Comparison of ENCODE assay signal across 9 cellular contexts in the genomic region with DNA sequence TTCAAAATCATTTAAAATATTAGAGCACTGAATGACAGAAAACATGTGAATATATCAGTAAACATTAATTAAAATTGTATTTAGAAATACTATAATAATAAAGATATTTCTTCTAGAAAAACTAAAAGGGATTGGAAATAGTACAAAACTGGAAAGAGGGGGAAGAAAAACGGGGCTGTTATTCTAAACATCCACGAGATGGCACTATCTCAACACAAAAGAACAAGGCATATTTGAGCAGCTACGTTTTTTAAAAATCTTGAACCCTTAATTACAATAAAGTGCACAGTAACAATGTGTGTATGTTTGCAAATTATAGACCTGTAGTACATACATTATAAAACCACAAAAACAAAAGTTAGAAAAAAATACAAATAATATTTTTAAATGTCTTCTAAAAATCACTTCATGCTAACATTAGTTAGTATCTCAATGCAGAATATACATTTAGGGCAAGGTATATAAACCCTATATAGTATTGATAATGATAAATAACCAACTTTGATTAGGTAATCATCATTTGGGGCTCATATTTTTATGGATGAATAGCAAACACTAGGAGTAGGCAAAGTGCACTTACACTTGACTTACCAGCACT.
A peak's percentile ranks its signal among the peaks of the same experiment; 100 is the strongest.
DNase-seq lines count a peak whose midpoint lies in the region; ATAC-seq, FAIRE-seq and TF ChIP-seq lines count a peak whose summit lies in the region.
"Had no signal": no experiment of that assay in that cellular context is flagged by ENCODE, and none has a peak within 500 bp of the region (broad histone marks: within the 10 kb centered on the region; RNA-seq: fewer than 3 reads in every experiment).

No MANE protein-coding gene starts in this region.

- DNase-seq in DMS153 treated with DMSO at 0.1 percent for 48 hours (lab: John Stamatoyannopoulos, UW; ENCODE audit: unreplicated experiment) (peak; percentile 21), DMS153 (lab: John Stamatoyannopoulos, UW) (no peak), RCC 7860 (ENCODE audit: low spot score) (peak; percentile 17), fibroblast of gingiva (ENCODE audit: low read depth) (peak; percentile 5), retinal pigment epithelial cell (ENCODE audit: low read depth) (no peak), ecto neural progenitor cell (ENCODE audit: low spot score) (no peak)

- ATAC-seq in HG03280 (IDR thresholded peaks at IDR 0.05; ENCODE audit: unreplicated experiment): peak; percentile 55
- no peak for ATAC-seq in activated CD4-positive, CD25-positive, alpha-beta regulatory T cell treated with anti-CD3 and anti-CD28 coated beads, Interleukin-2, amount 50 U/mL, for 24 hours

- peak; percentile 84 for FAIRE-seq in RCC 7860 (lab: Jason Lieb, UNC)

- no peak overlapping the region for H3K4me3 ChIP-seq in retinal pigment epithelial cell (ENCODE audit: low read length)
- H3K4me3 ChIP-seq: BLaER1 had no signal

- TF ChIP-seq CTCF in retinal pigment epithelial cell (conservative IDR thresholded peaks at IDR 0.05; ENCODE audit: low read depth, low read length): peak; percentile 71

Comparison
In these comparisons a context has a peak if more than half of its experiments do, and no peak if none do; other contexts are left out.
1. DNase-seq: peak in DMS153 treated with DMSO at 0.1 percent for 48 hours (single experiment), RCC 7860 (single experiment) and fibroblast of gingiva (single experiment); none in DMS153 (single experiment), retinal pigment epithelial cell (single experiment) and ecto neural progenitor cell (single experiment).